ENCODE assay signal across 1 cellular context in genomic region chr10:96089670-96090462, GRCh38.
TF ChIP-seq lines count a peak whose summit lies in the region.

No MANE protein-coding gene starts in this region.

TF ChIP-seq in GM12878, 131 proteins besides CTCF, POLR2A, EP300 and RAD21 (continued from another document and continues in another):
- no peak for TF ChIP-seq SMC3 (IDR thresholded peaks at IDR 0.05; ENCODE audit: borderline replicate concordance, low read length)
- peak; percentile 98 for TF ChIP-seq POLR2AphosphoS5 (IDR thresholded peaks at IDR 0.05; ENCODE audit: low read length)
- TF ChIP-seq ZNF217 (IDR thresholded peaks at IDR 0.05) = no peak
- no peak for TF ChIP-seq NFXL1 (IDR thresholded peaks at IDR 0.05; ENCODE audit: borderline replicate concordance)
- TF ChIP-seq YBX1 (IDR thresholded peaks at IDR 0.05) = no peak
- peak; percentile 95 for TF ChIP-seq ZBTB40 (IDR thresholded peaks at IDR 0.05; ENCODE audit: borderline replicate concordance)
- no peak for TF ChIP-seq SKIL (IDR thresholded peaks at IDR 0.05; ENCODE audit: low read depth, poor library complexity, severe bottlenecking)
- TF ChIP-seq RELB (IDR thresholded peaks at IDR 0.05; ENCODE audit: low read depth) = peak; percentile 92
- no peak; the same call in 1 of the 2 replicates for TF ChIP-seq JUNB (IDR thresholded peaks at IDR 0.05)
- TF ChIP-seq E2F8 (IDR thresholded peaks at IDR 0.05; ENCODE audit: low read depth, partially characterized antibody) = peak; percentile 79
- peak; percentile 88 for TF ChIP-seq E4F1 (IDR thresholded peaks at IDR 0.05; ENCODE audit: borderline replicate concordance, partially characterized antibody)
- TF ChIP-seq MTA3 (IDR thresholded peaks at IDR 0.05; ENCODE audit: borderline replicate concordance, low read length) = peak; percentile 84; the same call in 1 of the 2 replicates
- peak; percentile 97 for TF ChIP-seq CREB1 (IDR thresholded peaks at IDR 0.05; ENCODE audit: low read depth)
- peak; percentile 89 for TF ChIP-seq TCF3 (IDR thresholded peaks at IDR 0.05; ENCODE audit: borderline replicate concordance, insufficient read depth, low read depth, low read length)
- no peak for TF ChIP-seq SUPT20H (IDR thresholded peaks at IDR 0.05; ENCODE audit: borderline replicate concordance, control insufficient read depth, low read depth, low read length)
- TF ChIP-seq CBFB (IDR thresholded peaks at IDR 0.05; ENCODE audit: low read depth) = peak; percentile 81
- TF ChIP-seq HDGF (IDR thresholded peaks at IDR 0.05) = 0 out of 2 replicates have a peak, but pooled peaks have one; percentile 13
- TF ChIP-seq IKZF1 (conservative IDR thresholded peaks at IDR 0.05) = peak; percentile 88
- peak; percentile 54 for TF ChIP-seq SP1 (IDR thresholded peaks at IDR 0.05; ENCODE audit: low read depth, low read length)
- no peak for TF ChIP-seq ZBTB4 (CRISPR knock-in tag; IDR thresholded peaks at IDR 0.05)
- no peak for TF ChIP-seq NRF1 (conservative IDR thresholded peaks at IDR 0.05; ENCODE audit: low read depth, low read length)
- peak; percentile 70 for TF ChIP-seq HCFC1 (IDR thresholded peaks at IDR 0.05; ENCODE audit: low read length)
- no peak for TF ChIP-seq RCOR1 (conservative IDR thresholded peaks at IDR 0.05; ENCODE audit: low read depth, low read length)
- peak; percentile 57 for TF ChIP-seq EGR1 (IDR thresholded peaks at IDR 0.05; ENCODE audit: borderline replicate concordance in 1 of 2, low read depth in 2 of 2, low read length in 2 of 2)
- TF ChIP-seq RAD51 (IDR thresholded peaks at IDR 0.05) = no peak
- peak; percentile 47; the same call in 1 of the 2 replicates for TF ChIP-seq FOXK2 (IDR thresholded peaks at IDR 0.05)
- TF ChIP-seq YY1 (IDR thresholded peaks at IDR 0.05; ENCODE audit: low read depth, low read length) = peak; percentile 98
- TF ChIP-seq CEBPB (IDR thresholded peaks at IDR 0.05; ENCODE audit: borderline replicate concordance in 1 of 2, low read depth in 2 of 2, low read length in 2 of 2) = no peak
- TF ChIP-seq CREM (IDR thresholded peaks at IDR 0.05; ENCODE audit: low read depth) = peak; percentile 98
- peak in 1 of 2 experiments; percentile 95; a peak in 3 of 4 replicates for TF ChIP-seq ETV6 (conservative IDR thresholded peaks at IDR 0.05 in 1 of 2, IDR thresholded peaks at IDR 0.05 in 1 of 2; ENCODE audit: borderline replicate concordance in 1 of 2, low read depth in 1 of 2)
- TF ChIP-seq CUX1 (IDR thresholded peaks at IDR 0.05; ENCODE audit: insufficient replicate concordance, low read depth, low read length) = peak; percentile 53
- TF ChIP-seq SMARCA5 (IDR thresholded peaks at IDR 0.05) = no peak; the same call in 1 of the 2 replicates
- peak; percentile 34 for TF ChIP-seq SIX5 (IDR thresholded peaks at IDR 0.05; ENCODE audit: low read depth, low read length, severe bottlenecking)
- TF ChIP-seq TBL1XR1 (IDR thresholded peaks at IDR 0.05; ENCODE audit: low read depth, low read length) = peak; percentile 44
